Comparison of ENCODE assay signal across 8 cellular contexts in the genomic region with DNA sequence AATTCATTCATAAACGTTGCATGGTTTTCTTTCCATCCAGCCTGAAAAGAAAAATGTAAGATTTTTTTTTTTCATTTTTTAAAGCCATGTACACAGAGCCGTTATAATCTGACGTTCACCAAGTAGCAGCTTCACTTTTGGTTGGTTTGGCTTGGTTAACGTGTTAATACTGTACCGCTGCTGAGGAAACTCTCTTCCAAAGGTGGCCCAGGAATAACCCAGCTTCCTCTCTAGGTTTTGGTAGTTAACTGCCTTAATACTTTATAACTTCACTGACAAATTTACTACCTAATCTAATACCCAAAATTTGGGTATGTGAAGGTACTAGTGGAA. TPM values are rescaled to one million over a fixed set of nuclear protein-coding genes. Genes with fewer than 3 reads are reported as not detected.
DNase-seq lines count a peak whose midpoint lies in the region; TF ChIP-seq lines count a peak whose summit lies in the region.

No MANE protein-coding gene starts in this region.

- peaks cover 36% of the 10 kb centered on the region for H3K79me2 ChIP-seq in osteoblast (ENCODE audit: insufficient read depth, low read length)

- H2AFZ ChIP-seq in osteoblast (ENCODE audit: low read length) = peak overlapping the region; percentile 36

- peaks cover 44% of the 10 kb centered on the region for H3K4me1 ChIP-seq in CD8-positive, alpha-beta memory T cell (ENCODE audit: insufficient read depth, low read length)
- H3K4me1 ChIP-seq in Peyer's patch (peaks cover 0 to 21% (median 9%) of the 10 kb centered on the region in 4 donors), osteoblast (ENCODE audit: insufficient read depth, low read length) (peaks cover 18% of the 10 kb centered on the region)

- CTCF ChIA-PET in CD8-positive, alpha-beta memory T cell (lab: Charles Lee) = interaction anchor here (0.9 to 2.2 kb wide), 3 partner anchors 16 to 347 kb away, joined by 3 to 7 read pairs (median 3); no protein-coding TSS in a partner anchor

- H3K9me3 ChIP-seq in CD8-positive, alpha-beta memory T cell (ENCODE audit: low read length) = no peaks in the 10 kb centered on the region
- H3K9me3 ChIP-seq in Peyer's patch (no peaks in the 10 kb centered on the region), osteoblast (ENCODE audit: low read depth, low read length) (no peaks in the 10 kb centered on the region)

- peak overlapping the region; percentile 87 to 98 (median 94) for H3K4me3 Mint-ChIP-seq in CD8-positive, alpha-beta memory T cell

- H3K9me3 Mint-ChIP-seq in CD8-positive, alpha-beta memory T cell = peaks cover 0 to 2% (median 0%) of the 10 kb centered on the region in 5 donors

- TF ChIP-seq POLR2A in Peyer's patch (IDR thresholded peaks at IDR 0.05) = no peak

- no peaks in the 10 kb centered on the region for H3K27me3 ChIP-seq in CD8-positive, alpha-beta memory T cell (ENCODE audit: insufficient read depth, low read length, poor library complexity, severe bottlenecking)
- no peaks in the 10 kb centered on the region for H3K27me3 ChIP-seq in Peyer's patch
- H3K27me3 ChIP-seq in osteoblast (ENCODE audit: insufficient read depth, low read length) = no peaks in the 10 kb centered on the region

- no peaks in the 10 kb centered on the region for H4K20me1 ChIP-seq in osteoblast (ENCODE audit: insufficient read depth, low read length)

- peak overlapping the region; percentile 68 for H3K4me3 ChIP-seq in CD8-positive, alpha-beta memory T cell (ENCODE audit: low read length)
- H3K4me3 ChIP-seq in Peyer's patch = peak overlapping the region; percentile 86 to 99 (median 92)
- peak overlapping the region; percentile 86 for H3K4me3 ChIP-seq in osteoblast (ENCODE audit: insufficient read depth, low read length)

- H3K4me2 ChIP-seq in osteoblast (ENCODE audit: insufficient read depth, low read length) = peak overlapping the region; percentile 96

- POLR2A ChIA-PET in CD8-positive, alpha-beta memory T cell (lab: Charles Lee) = interaction anchor here (0.6 to 4.5 kb wide), 2 partner anchors 351 to 374 kb away, joined by 4 to 40 read pairs; no protein-coding TSS in a partner anchor

- peaks cover 0 to 53% (median 6%) of the 10 kb centered on the region in 3 donors for H3K36me3 Mint-ChIP-seq in CD8-positive, alpha-beta memory T cell

- TF ChIP-seq CTCF in Peyer's patch (IDR thresholded peaks at IDR 0.05) = no peak
- no peak for TF ChIP-seq CTCF in osteoblast (IDR thresholded peaks at IDR 0.05; ENCODE audit: extremely low read depth, low read depth, low read length)

- DNase-seq in CD8-positive, alpha-beta memory T cell = no peak
- peak in 1 of 3 donors; percentile 43 for DNase-seq in Peyer's patch
- DNase-seq in epithelial cell of prostate (ENCODE audit: low read depth, low spot score) = no peak
- DNase-seq in osteoblast (ENCODE audit: insufficient read length, low spot score, missing footprints) = no peak
- no peak for DNase-seq in cerebellum (ENCODE audit: low spot score)
- DNase-seq in glomerular visceral epithelial cell (ENCODE audit: extremely low spot score) = no peak
- no peak for DNase-seq in HT-29 (ENCODE audit: low spot score)
- no peak for DNase-seq in putamen (ENCODE audit: low spot score)

- peak overlapping the region; percentile 72 for H3K27ac ChIP-seq in CD8-positive, alpha-beta memory T cell (ENCODE audit: low read depth, low read length)
- H3K27ac ChIP-seq in Peyer's patch (peak overlapping the region; percentile 99 to 100 (median 100)), epithelial cell of prostate (peak overlapping the region; percentile 91), osteoblast (ENCODE audit: low read depth, low read length) (peak overlapping the region; percentile 69)

- H3K27ac Mint-ChIP-seq in CD8-positive, alpha-beta memory T cell = peak overlapping the region; percentile 82 to 99 (median 96)

- peaks cover 0 to 8% of the 10 kb centered on the region in 2 donors for H3K27me3 Mint-ChIP-seq in CD8-positive, alpha-beta memory T cell

- peaks cover 48 to 67% (median 66%) of the 10 kb centered on the region in 3 donors for H3K4me1 Mint-ChIP-seq in CD8-positive, alpha-beta memory T cell

- peaks cover 7% of the 10 kb centered on the region for H3K36me3 ChIP-seq in CD8-positive, alpha-beta memory T cell (ENCODE audit: insufficient read depth, low read length)
- H3K36me3 ChIP-seq in Peyer's patch (peaks cover 0 to 23% (median 0%) of the 10 kb centered on the region in 3 donors), osteoblast (ENCODE audit: insufficient read depth, low read length) (peaks cover 41% of the 10 kb centered on the region)

RNA-seq across cellular contexts. Expression of gene INTS6, which starts 1.7 kb away (rescaled TPM):
- 10 to 100 TPM; 56.6 to 58.2 TPM for total RNA-seq in CD8-positive, alpha-beta memory T cell
- polyA plus RNA-seq in CD8-positive, alpha-beta memory T cell = 28.4 TPM
- 10 to 100 TPM; 28.9 to 46.4 (median 33.5) TPM for total RNA-seq in Peyer's patch
- total RNA-seq in osteoblast = 40.5 and 47.4 TPM in 2 replicates
- total RNA-seq in cerebellum = 50.3 TPM
- total RNA-seq in HT-29 (2014; rRNA removed; shearing (Covaris generic)) = 37.6 and 49.4 TPM in 2 replicates
